ENCODE assay signal across 9 cellular contexts in the genomic region with DNA sequence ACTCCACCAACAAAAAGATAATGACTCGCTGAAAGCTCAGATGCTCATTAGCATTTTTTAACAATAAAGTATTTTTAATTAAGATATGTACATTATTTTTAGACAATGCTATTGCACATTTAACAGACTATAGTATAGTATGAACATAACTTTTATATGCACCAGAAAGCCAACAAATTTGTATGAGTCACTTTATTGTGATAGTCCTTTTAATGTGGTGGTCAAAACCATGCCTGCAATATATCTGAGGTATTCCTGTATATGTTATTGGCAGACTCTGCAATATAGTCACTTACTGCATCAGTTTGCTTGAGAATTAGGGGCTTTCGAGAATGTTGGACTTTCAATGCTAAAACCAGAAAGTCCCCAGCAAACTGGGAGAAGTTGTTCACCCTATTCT. TPM values are rescaled to one million over a fixed set of nuclear protein-coding genes. Genes with fewer than 3 reads are reported as not detected.
"Had no signal": no experiment of that assay in that cellular context is flagged by ENCODE, and none has a peak within 500 bp of the region (broad histone marks: within the 10 kb centered on the region; RNA-seq: fewer than 3 reads in every experiment).

No MANE protein-coding gene starts in this region.

- DNase-seq: IMR-90, KBM-7, KG1 had no signal

- H3K9ac ChIP-seq: KMS-11 had no signal

- H3K27ac ChIP-seq: HL-60, KMS-11 had no signal

- ATAC-seq: HepG2, K562 had no signal

- H3K4me3 ChIP-seq: K562 had no signal

- H3K4me2 ChIP-seq: KMS-11 had no signal

RNA-seq across cellular contexts. Expression of a gene that starts 51.7 kb away (rescaled TPM):
- total RNA-seq: HepG2, HT-29, HT1080, IMR-90, K562 had no signal
